9 cellular contexts compared by ENCODE assay signal in genomic region chr16:85947511-85948509, GRCh38. TPM values are rescaled to one million over a fixed set of nuclear protein-coding genes. Genes with fewer than 3 reads are reported as not detected.
DNase-seq lines count a peak whose midpoint lies in the region; ATAC-seq and TF ChIP-seq lines count a peak whose summit lies in the region.
"Had no signal": no experiment of that assay in that cellular context is flagged by ENCODE, and none has a peak within 500 bp of the region (broad histone marks: within the 10 kb centered on the region; RNA-seq: fewer than 3 reads in every experiment).

No MANE protein-coding gene starts in this region.

- DNase-seq in activated CD8-positive, alpha-beta T cell treated with anti-CD3 and anti-CD28 coated beads for 36 hours = peak; percentile 78
- peak; percentile 53 for DNase-seq in stimulated activated CD4-positive, alpha-beta T cell treated with anti-CD3 and anti-CD28 coated beads, Interleukin-12 subunit alpha, Interleukin-12 subunit beta, amount 100 ng/mL, for 4 hours
- DNase-seq in retina = no peak
- DNase-seq in activated gamma-delta T cell treated with Interleukin-2 at 50 U/mL for 16 hours = no peak
- no peak for DNase-seq in NCI-H345 (lab: John Stamatoyannopoulos, UW)
- no peak for DNase-seq in OCI-M1 (lab: John Stamatoyannopoulos, UW)

- no peaks in the 10 kb centered on the region for H3K27me3 Mint-ChIP-seq in activated CD8-positive, alpha-beta T cell treated with anti-CD3 and anti-CD28 coated beads for 36 hours

- ATAC-seq in GM19043 (IDR thresholded peaks at IDR 0.05; ENCODE audit: low read depth, unreplicated experiment) = peak; percentile 79
- ATAC-seq in HG03060 (IDR thresholded peaks at IDR 0.05; ENCODE audit: low read depth, unreplicated experiment) = peak; percentile 64
- ATAC-seq in activated CD8-positive, alpha-beta T cell treated with anti-CD3 and anti-CD28 coated beads for 36 hours = peak; percentile 78

- POLR2A ChIA-PET in activated CD8-positive, alpha-beta T cell treated with anti-CD3 and anti-CD28 coated beads for 36 hours (lab: Charles Lee) = interaction anchor here (0.7 to 5.8 kb wide), 6 partner anchors 7 to 48 kb away, joined by 3 to 43 read pairs (median 5); partner anchors contain the start of gene IRF8

- intact Hi-C loops in activated CD8-positive, alpha-beta T cell treated with anti-CD3 and anti-CD28 coated beads for 36 hours (cut with micrococcal nuclease) = no loop called here

- H3K4me3 Mint-ChIP-seq in activated CD8-positive, alpha-beta T cell treated with anti-CD3 and anti-CD28 coated beads for 36 hours = peak overlapping the region; percentile 53

- peak overlapping the region; percentile 96 for H3K27ac Mint-ChIP-seq in activated CD8-positive, alpha-beta T cell treated with anti-CD3 and anti-CD28 coated beads for 36 hours

- peaks cover 74% of the 10 kb centered on the region for H3K4me1 Mint-ChIP-seq in activated CD8-positive, alpha-beta T cell treated with anti-CD3 and anti-CD28 coated beads for 36 hours (ENCODE audit: low read depth)

- no peak for TF ChIP-seq CTCF in activated CD8-positive, alpha-beta T cell treated with anti-CD3 and anti-CD28 coated beads for 36 hours (IDR thresholded peaks at IDR 0.05)

- CTCF ChIA-PET in activated CD8-positive, alpha-beta T cell treated with anti-CD3 and anti-CD28 coated beads for 36 hours (lab: Charles Lee) = interaction anchor here (0.7 to 2.3 kb wide), 3 partner anchors 40 to 127 kb away, joined by 3 to 10 read pairs (median 6); no protein-coding TSS in a partner anchor

- H3K36me3 Mint-ChIP-seq in activated CD8-positive, alpha-beta T cell treated with anti-CD3 and anti-CD28 coated beads for 36 hours (ENCODE audit: low read depth) = peaks cover 4% of the 10 kb centered on the region

- no peaks in the 10 kb centered on the region for H3K9me3 Mint-ChIP-seq in activated CD8-positive, alpha-beta T cell treated with anti-CD3 and anti-CD28 coated beads for 36 hours

RNA-seq across cellular contexts. Expression of gene IRF8, which starts 48.8 kb away (rescaled TPM):
- total RNA-seq in activated CD8-positive, alpha-beta T cell treated with anti-CD3 and anti-CD28 coated beads for 36 hours = 100 to 1,000 TPM; 221 to 224 TPM
- total RNA-seq: NCI-H460 had no signal

Comparison
In these comparisons a context has a peak if more than half of its experiments do, and no peak if none do; other contexts are left out.
1. DNase-seq: peak in activated CD8-positive, alpha-beta T cell treated with anti-CD3 and anti-CD28 coated beads for 36 hours (single experiment) and stimulated activated CD4-positive, alpha-beta T cell treated with anti-CD3 and anti-CD28 coated beads, Interleukin-12 subunit alpha, Interleukin-12 subunit beta, amount 100 ng/mL, for 4 hours (single experiment); none in retina (single experiment), activated gamma-delta T cell treated with Interleukin-2 at 50 U/mL for 16 hours (single experiment), NCI-H345 (single experiment) and OCI-M1 (single experiment).
2. Peak in every context shown above with its lines, with median percentiles within 50 percentile points of each other: ATAC-seq.